Comparison of ENCODE assay signal across 8 cellular contexts in genomic region chr3:111539351-111540331, GRCh38. TPM values are rescaled to one million over a fixed set of nuclear protein-coding genes. Genes with fewer than 3 reads are reported as not detected.
A peak's percentile ranks its signal among the peaks of the same experiment; 100 is the strongest.
DNase-seq lines count a peak whose midpoint lies in the region; ATAC-seq and TF ChIP-seq lines count a peak whose summit lies in the region.

No MANE protein-coding gene starts in this region.

- intact Hi-C loops in right lobe of liver (cut with DNase I) = no loop called here

- no peaks in the 10 kb centered on the region for H3K27me3 Mint-ChIP-seq in brain

- peak overlapping the region in 1 of 3 donors; percentile 6 for H3K4me3 ChIP-seq in right lobe of liver

- ATAC-seq in right lobe of liver = peak; percentile 98 to 99 (median 98)

- no peaks in the 10 kb centered on the region for H3K27me3 ChIP-seq in right lobe of liver

- DNase-seq in NCI-H1417 (lab: John Stamatoyannopoulos, UW) (peak; percentile 12 to 73 (median 31)), NCI-H1417 treated with DMSO at 0.1 percent for 48 hours (lab: John Stamatoyannopoulos, UW) (no peak), H4 (ENCODE audit: low spot score) (peak; percentile 71), T-helper 22 cell (ENCODE audit: low read depth) (peak; percentile 11), right lobe of liver (peak; percentile 71 to 73 (median 72))
- DNase-seq in stimulated activated CD8-positive, alpha-beta memory T cell treated with anti-CD3 and anti-CD28 coated beads, Interleukin-15, amount 100 ng/mL, for 4 hours (ENCODE audit: low read depth in 2 of 2) = peak; percentile 28 to 41

- H3K9me3 Mint-ChIP-seq in brain = no peaks in the 10 kb centered on the region

- H3K27ac ChIP-seq in KOPT-K1 (ENCODE audit: low read depth, low read length, poor library complexity, severe bottlenecking) = peak overlapping the region; percentile 93
- H3K27ac ChIP-seq in right lobe of liver = no peak overlapping the region

- no peaks in the 10 kb centered on the region for H3K36me3 Mint-ChIP-seq in brain

- TF ChIP-seq CTCF in brain (conservative IDR thresholded peaks at IDR 0.05) (peak; percentile 91 to 92), right lobe of liver (IDR thresholded peaks at IDR 0.05) (peak; percentile 78 to 83 (median 81))

- H3K9me3 ChIP-seq in KOPT-K1 (ENCODE audit: insufficient read depth, low read length, poor library complexity, severe bottlenecking) (no peaks in the 10 kb centered on the region), right lobe of liver (no peaks in the 10 kb centered on the region)

- 19% methylated on average over 10 of the region's 10 CpGs for WGBS in right lobe of liver (ENCODE audit: insufficient coverage, low coverage, low lambda C conversion rate, missing lambda C conversion rate)

- H3K4me3 Mint-ChIP-seq in brain = peak overlapping the region in 1 of 5 experiments; percentile 10

- no peak for TF ChIP-seq POLR2A in right lobe of liver (IDR thresholded peaks at IDR 0.05)

- peaks cover 20% of the 10 kb centered on the region for H3K4me1 Mint-ChIP-seq in brain

- H3K27ac Mint-ChIP-seq in brain = peak overlapping the region in 1 of 5 experiments; percentile 3

- H3K36me3 ChIP-seq in KOPT-K1 (ENCODE audit: insufficient read depth, low read length) (peaks cover under 1% of the 10 kb centered on the region; the same call in 1 of the 2 replicates), right lobe of liver (no peaks in the 10 kb centered on the region)

- peaks cover 0 to 9% (median 0%) of the 10 kb centered on the region in 4 donors for H3K4me1 ChIP-seq in right lobe of liver

RNA-seq across cellular contexts. Expression of gene CD96, which starts 2.4 kb away (rescaled TPM):
- 3.0 and 3.9 TPM in 2 replicates for total RNA-seq in H4 (2014; rRNA removed; shearing (Covaris generic))
- 0.14 TPM for polyA plus RNA-seq in brain (ENCODE audit: insufficient read depth, low read depth, low replicate concordance)
- 1 to 10 TPM in 1 of 6 experiments, under 1 TPM in 5; 0.31 to 1.3 (median 0.79) TPM for total RNA-seq in right lobe of liver

RNA-seq across cellular contexts. Expression of gene ZBED2, which starts 55.5 kb away (rescaled TPM):
- total RNA-seq in H4 (2014; rRNA removed; shearing (Covaris generic)) = not detected in 2 replicates
- not detected for polyA plus RNA-seq in brain (ENCODE audit: insufficient read depth, low read depth, low replicate concordance)
- not detected for total RNA-seq in right lobe of liver
